In genomic region chr5:131877873-131878272, GRCh38 we compare ENCODE assay signal across 26 cellular contexts.
"Had no signal": no experiment of that assay in that cellular context is flagged by ENCODE, and none has a peak within 500 bp of the region (broad histone marks: within the 10 kb centered on the region; RNA-seq: fewer than 3 reads in every experiment).

No MANE protein-coding gene starts in this region.

- H3K4me3 Mint-ChIP-seq: activated naive CD8-positive, alpha-beta T cell; natural killer cell treated with Interleukin-12 subunit alpha and Interleukin-12 subunit beta and Interleukin-15 and Interleukin-18, amount 100 ng/mL, for 72 hours had no signal

- DNase-seq: activated CD4-positive, alpha-beta T cell treated with anti-CD3 and anti-CD28 coated beads for 4 hours; activated CD4-positive, alpha-beta T cell treated with anti-CD3 and anti-CD28 coated beads, Interleukin-2, amount 50 U/mL, for 4 hours; activated effector memory CD4-positive, alpha-beta T cell treated with Interleukin-2 at 50 U/mL for 16 hours; activated naive CD4-positive, alpha-beta T cell treated with Interleukin-2 at 50 U/mL for 16 hours; activated T-cell treated with anti-CD3 and anti-CD28 coated beads for 4 hours; anterior cingulate cortex; body of pancreas; effector CD8-positive, alpha-beta T cell; erythroblast; gastrocnemius medialis; glutamatergic neuron; left lung; mesendoderm; mucosa of descending colon; right cardiac atrium; spleen; stimulated activated naive CD4-positive, alpha-beta T cell; T-helper 2 cell; testis; transverse colon; uterus had no signal

- H3K9me3 Mint-ChIP-seq: natural killer cell treated with Interleukin-12 subunit alpha and Interleukin-12 subunit beta and Interleukin-15 and Interleukin-18, amount 100 ng/mL, for 72 hours had no signal

- H3K4me3 ChIP-seq: body of pancreas, gastrocnemius medialis, left lung, lung, mucosa of descending colon, spleen, testis, transverse colon, uterus had no signal

- H3K27ac ChIP-seq: body of pancreas, gastrocnemius medialis, left lung, spleen, testis, transverse colon, uterus had no signal

- H3K36me3 Mint-ChIP-seq: activated naive CD8-positive, alpha-beta T cell had no signal

- H3K36me3 ChIP-seq: gastrocnemius medialis, left lung, spleen, transverse colon, uterus had no signal

- ATAC-seq: body of pancreas; gastrocnemius medialis; left lung; mucosa of descending colon; natural killer cell treated with Interleukin-12 subunit alpha and Interleukin-12 subunit beta and Interleukin-15 and Interleukin-18, amount 100 ng/mL, for 72 hours; right cardiac atrium had no signal

- FAIRE-seq: colon, islet of Langerhans had no signal

- H3K9me3 ChIP-seq: body of pancreas, gastrocnemius medialis, mucosa of descending colon, testis, transverse colon, uterus had no signal

- H3K27me3 Mint-ChIP-seq: activated naive CD8-positive, alpha-beta T cell had no signal

- H3K27ac Mint-ChIP-seq: activated naive CD8-positive, alpha-beta T cell; natural killer cell treated with Interleukin-12 subunit alpha and Interleukin-12 subunit beta and Interleukin-15 and Interleukin-18, amount 100 ng/mL, for 72 hours had no signal

- H3K27me3 ChIP-seq: body of pancreas, gastrocnemius medialis, left lung, spleen, testis, transverse colon, uterus had no signal

- H3K4me1 ChIP-seq: body of pancreas, gastrocnemius medialis, left lung, spleen, testis, transverse colon, uterus had no signal
